ENCODE assay signal across 16 cellular contexts in the genomic region with DNA sequence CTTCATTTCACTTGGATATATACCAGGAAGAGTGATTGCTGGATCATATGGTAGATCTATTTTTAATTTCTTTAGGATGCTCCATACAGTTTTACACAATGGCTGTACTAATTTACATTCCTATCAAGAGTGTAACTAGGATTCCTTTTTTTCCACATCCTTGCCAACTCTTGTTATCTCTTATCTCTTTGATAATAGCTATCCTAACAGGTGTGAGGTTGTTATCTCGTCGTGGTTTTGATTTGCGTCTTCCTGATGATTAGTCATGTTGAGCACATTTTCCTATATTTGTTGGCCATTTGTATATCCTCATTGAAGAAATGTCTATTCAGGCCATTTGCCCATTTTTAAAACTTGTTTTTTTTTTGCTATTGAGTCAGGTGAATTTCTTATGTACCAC.
DNase-seq lines count a peak whose midpoint lies in the region; ATAC-seq and TF ChIP-seq lines count a peak whose summit lies in the region.
"Had no signal": no experiment of that assay in that cellular context is flagged by ENCODE, and none has a peak within 500 bp of the region (broad histone marks: within the 10 kb centered on the region; RNA-seq: fewer than 3 reads in every experiment).

No MANE protein-coding gene starts in this region.

- CTCF ChIA-PET in IMR-90 (lab: Yijun Ruan, JAX) = no interaction called here
- CTCF ChIA-PET in PC-9 (lab: Charles Lee) = no interaction called here

- TF ChIP-seq RAD21 in IMR-90 (IDR thresholded peaks at IDR 0.05; ENCODE audit: low read length) = no peak

- in situ Hi-C loops in IMR-90 (cut with MboI; ENCODE audit: low sequenced_read_pairs) (no loop called here), brain microvascular endothelial cell (cut with HindIII; ENCODE audit: low pct_ligation_motif_present, low sequenced_read_pairs) (no loop called here), GM13977 (cut with MboI; ENCODE audit: low pct_unique_long_range_greater_than_20kb, low sequenced_read_pairs, unreplicated experiment) (no loop called here)

- no peak overlapping the region for H3K4ac ChIP-seq in IMR-90 (ENCODE audit: low read depth, low read length)

- no peak overlapping the region for H4K91ac ChIP-seq in IMR-90 (ENCODE audit: insufficient read depth, low read depth, low read length)

- H3K27ac ChIP-seq in IMR-90 (ENCODE audit: insufficient read depth, low read length) (no peak overlapping the region), brain microvascular endothelial cell (no peak overlapping the region), lower lobe of right lung (no peak overlapping the region), PC-9 (no peak overlapping the region)
- H3K27ac ChIP-seq: BLaER1 treated with 17β-estradiol and CSF1 and Interleukin-3, amounts not matched to agents 10 nM and 100 nM; HL-60 had no signal

- H2BK5ac ChIP-seq in IMR-90 (ENCODE audit: low read depth, low read length, poor library complexity, severe bottlenecking) = no peak overlapping the region

- no peak overlapping the region for H3K14ac ChIP-seq in IMR-90 (replicated peaks; ENCODE audit: low read depth, low read length)

- H3K9me3 ChIP-seq in IMR-90 (ENCODE audit: control insufficient read depth, insufficient read depth, low read length) (no peaks in the 10 kb centered on the region; the same call in 1 of the 2 replicates), lower lobe of right lung (no peaks in the 10 kb centered on the region), PC-9 (ENCODE audit: insufficient read depth, low read depth) (no peaks in the 10 kb centered on the region; the same call in 1 of the 2 replicates)

- H2BK20ac ChIP-seq in IMR-90 (ENCODE audit: low read depth, low read length) = no peak overlapping the region

- H3K23ac ChIP-seq in IMR-90 (ENCODE audit: low read depth, low read length) = no peak overlapping the region

- H3K18ac ChIP-seq in IMR-90 (ENCODE audit: low read depth, low read length) = no peak overlapping the region

- dilution Hi-C loops in IMR-90 (cut with HindIII; ENCODE audit: low sequenced_read_pairs, unreplicated experiment) = no loop called here

- H4K8ac ChIP-seq in IMR-90 (ENCODE audit: low read depth in 2 of 2, low read length in 2 of 2) = no peak overlapping the region

- no peak overlapping the region for H3K4me3 ChIP-seq in IMR-90 (ENCODE audit: insufficient read depth, low read depth, low read length)
- H3K4me3 ChIP-seq in brain microvascular endothelial cell (ENCODE audit: low read depth, low read length) = no peak overlapping the region
- no peak overlapping the region for H3K4me3 ChIP-seq in lower lobe of right lung
- H3K4me3 ChIP-seq in PC-9 = no peak overlapping the region
- H3K4me3 ChIP-seq: BLaER1 treated with 17β-estradiol and CSF1 and Interleukin-3, amounts not matched to agents 10 nM and 100 nM; GM23338 had no signal

- H3K4me2 ChIP-seq in IMR-90 (ENCODE audit: low read depth, low read length) (no peak overlapping the region), PC-9 (no peak overlapping the region)
- H3K4me2 ChIP-seq: BLaER1 treated with 17β-estradiol and CSF1 and Interleukin-3, amounts not matched to agents 10 nM and 100 nM; GM23338 had no signal

- no peak for TF ChIP-seq POLR2A in IMR-90 (IDR thresholded peaks at IDR 0.05; ENCODE audit: low read depth, low read length)

- intact Hi-C loops in IMR-90 (cut with micrococcal nuclease) = no loop called here
- intact Hi-C loops in lower lobe of right lung (cut with DNase I) = no loop called here
- intact Hi-C loops in PC-9 (cut with micrococcal nuclease; ENCODE audit: unreplicated experiment) = no loop called here

- no CpG with 5 or more reads among the region's 3 CpGs for WGBS in IMR-90 (ENCODE audit: extremely low coverage in 2 of 2, insufficient read length in 1 of 2), 2 experiments

- H3F3A ChIP-seq in PC-9 (ENCODE audit: insufficient read depth, low read depth) = no peaks in the 10 kb centered on the region

- H3K9me1 ChIP-seq in IMR-90 (ENCODE audit: insufficient read depth, low read length) = no peaks in the 10 kb centered on the region

- no peak overlapping the region for H3K9ac ChIP-seq in IMR-90 (ENCODE audit: low read depth, low read length)
- H3K9ac ChIP-seq: BLaER1 treated with 17β-estradiol and CSF1 and Interleukin-3, amounts not matched to agents 10 nM and 100 nM had no signal

- no peaks in the 10 kb centered on the region for H3K27me3 ChIP-seq in IMR-90 (ENCODE audit: control insufficient read depth, insufficient read depth, low read length)
- no peaks in the 10 kb centered on the region for H3K27me3 ChIP-seq in brain microvascular endothelial cell (replicated peaks)
- H3K27me3 ChIP-seq in lower lobe of right lung (ENCODE audit: low read depth) = no peaks in the 10 kb centered on the region
- no peaks in the 10 kb centered on the region for H3K27me3 ChIP-seq in PC-9 (ENCODE audit: insufficient read depth, low read depth)
- H3K27me3 ChIP-seq: BLaER1 treated with 17β-estradiol and CSF1 and Interleukin-3, amounts not matched to agents 10 nM and 100 nM had no signal

- no peak overlapping the region for H4K5ac ChIP-seq in IMR-90 (ENCODE audit: low read depth, low read length)

- H3K79me2 ChIP-seq in PC-9 (ENCODE audit: low read depth) = no peaks in the 10 kb centered on the region

- DNase-seq in IMR-90 (peak; percentile 33), NCI-H226 (peak; percentile 89), brain microvascular endothelial cell (peak; percentile 57), glomerular endothelial cell (ENCODE audit: extremely low read depth, low read depth, low spot score) (peak; percentile 9), lower lobe of right lung (no peak), PC-9 (no peak), HuH-7 (ENCODE audit: low spot score) (no peak), GM13977 (ENCODE audit: low spot score) (no peak)
- DNase-seq: 8988T; ACHN; CD4-positive, CD25-positive, alpha-beta regulatory T cell; DMS 273 treated with DMSO at 0.1 percent for 48 hours; H7 had no signal

- H3K56ac ChIP-seq in IMR-90 (ENCODE audit: extremely low read depth, insufficient read depth, low read length) = no peak overlapping the region

- POLR2A ChIA-PET in IMR-90 (lab: Charles Lee; ENCODE audit: unreplicated experiment) = no interaction called here
- POLR2A ChIA-PET in PC-9 (lab: Charles Lee; ENCODE audit: unreplicated experiment) = interaction anchor here (0.7 kb wide), 1 partner anchor 9 kb away, joined by 14 read pairs; no protein-coding TSS in a partner anchor

- ATAC-seq in IMR-90 (ENCODE audit: low read depth) (no peak), lower lobe of right lung (no peak)
- ATAC-seq: GM23338 had no signal

- TF ChIP-seq CTCF in IMR-90 (conservative IDR thresholded peaks at IDR 0.05; ENCODE audit: low read depth, low read length) (no peak), brain microvascular endothelial cell (IDR thresholded peaks at IDR 0.05; ENCODE audit: low read depth, low read length, missing control alignments) (no peak), lower lobe of right lung (IDR thresholded peaks at IDR 0.05) (no peak), PC-9 (conservative IDR thresholded peaks at IDR 0.05) (no peak), GM13977 (IDR thresholded peaks at IDR 0.05; ENCODE audit: extremely low read depth, insufficient read depth, missing control alignments) (no peak)

- no peaks in the 10 kb centered on the region for H3K36me3 ChIP-seq in IMR-90 (ENCODE audit: control insufficient read depth, insufficient read depth, low read length)
- H3K36me3 ChIP-seq in brain microvascular endothelial cell (replicated peaks) = no peaks in the 10 kb centered on the region
- H3K36me3 ChIP-seq in lower lobe of right lung = no peaks in the 10 kb centered on the region
- H3K36me3 ChIP-seq in PC-9 (ENCODE audit: low read depth) = no peaks in the 10 kb centered on the region
- H3K36me3 ChIP-seq: BLaER1 treated with 17β-estradiol and CSF1 and Interleukin-3, amounts not matched to agents 10 nM and 100 nM had no signal

- H2BK15ac ChIP-seq in IMR-90 (ENCODE audit: low read depth, low read length) = no peak overlapping the region

- BruUV-seq in IMR-90 (replicated peaks; lab: Mats Ljungman, UMichigan) = no TSS peak
- no TSS peak for BruUV-seq in PC-9 (replicated peaks; lab: Mats Ljungman, UMichigan)

- no peak overlapping the region for H2AK5ac ChIP-seq in IMR-90 (ENCODE audit: low read depth, low read length)

- no peak overlapping the region for H2AK9ac ChIP-seq in IMR-90 (replicated peaks; ENCODE audit: low read depth, low read length, poor library complexity)

- H2AFZ ChIP-seq in IMR-90 (replicated peaks; ENCODE audit: low read length, poor library complexity) (no peak overlapping the region), PC-9 (no peak overlapping the region)
- H2AFZ ChIP-seq: GM23338 had no signal

- no peaks in the 10 kb centered on the region for H3K79me1 ChIP-seq in IMR-90 (ENCODE audit: low read depth in 1 of 2, low read length in 2 of 2)

- H4K20me1 ChIP-seq in IMR-90 (ENCODE audit: insufficient read depth, low read length) (no peaks in the 10 kb centered on the region), PC-9 (ENCODE audit: insufficient read depth) (no peaks in the 10 kb centered on the region)
- H4K20me1 ChIP-seq: BLaER1 treated with 17β-estradiol and CSF1 and Interleukin-3, amounts not matched to agents 10 nM and 100 nM had no signal

- H2BK120ac ChIP-seq in IMR-90 (ENCODE audit: low read depth, low read length) = no peak overlapping the region

- no peaks in the 10 kb centered on the region for H3K4me1 ChIP-seq in IMR-90 (ENCODE audit: control insufficient read depth, insufficient read depth, low read length)
- no peaks in the 10 kb centered on the region for H3K4me1 ChIP-seq in lower lobe of right lung
- H3K4me1 ChIP-seq in PC-9 (replicated peaks; ENCODE audit: insufficient read depth) = no peaks in the 10 kb centered on the region
- H3K4me1 ChIP-seq: BLaER1 treated with 17β-estradiol and CSF1 and Interleukin-3, amounts not matched to agents 10 nM and 100 nM had no signal

- no peaks in the 10 kb centered on the region for H3K9me2 ChIP-seq in PC-9 (ENCODE audit: insufficient read depth)

TF ChIP-seq in IMR-90, 13 proteins besides CTCF, POLR2A, EP300 and RAD21:
- TF ChIP-seq MXI1 (IDR thresholded peaks at IDR 0.05; ENCODE audit: borderline replicate concordance, low read depth, low read length) (no peak), FOS (IDR thresholded peaks at IDR 0.05; ENCODE audit: low read depth, low read length) (no peak), NFE2L2 (IDR thresholded peaks at IDR 0.05; ENCODE audit: low read depth, low read length) (no peak)

Comparison
In these comparisons a context has a peak if more than half of its experiments do, and no peak if none do; other contexts are left out.
1. DNase-seq: peak in IMR-90 (single experiment), NCI-H226 (single experiment), brain microvascular endothelial cell (single experiment) and glomerular endothelial cell (single experiment); none in lower lobe of right lung (single experiment), PC-9 (0 of 2), HuH-7 (single experiment) and GM13977 (single experiment).